Comparison of ENCODE assay signal across 19 cellular contexts in the genomic region with DNA sequence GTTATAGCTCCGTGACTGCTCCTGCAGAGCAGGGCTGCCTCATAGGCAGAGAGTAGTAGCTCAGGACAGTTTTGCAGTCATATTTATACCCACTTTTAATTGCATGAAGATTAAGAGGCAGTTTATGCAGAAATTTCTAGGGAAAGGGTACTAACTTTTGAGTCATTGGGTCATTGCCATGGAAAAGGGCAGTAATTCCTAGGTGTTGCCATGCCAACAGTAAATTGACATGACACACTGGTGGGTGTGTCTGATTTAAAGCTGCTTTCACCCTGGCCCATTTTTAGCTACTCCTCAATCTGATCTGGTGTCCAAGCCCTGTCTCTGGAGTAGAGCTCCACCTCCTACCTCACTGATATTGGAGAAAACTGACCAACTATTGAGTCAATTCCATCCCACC.
"Had no signal": no experiment of that assay in that cellular context is flagged by ENCODE, and none has a peak within 500 bp of the region (broad histone marks: within the 10 kb centered on the region; RNA-seq: fewer than 3 reads in every experiment).

No MANE protein-coding gene starts in this region.

- H3K4me1 ChIP-seq: esophagus squamous epithelium, gastrocnemius medialis, heart right ventricle, left lung, lower lobe of right lung had no signal

- H3K4me3 ChIP-seq: coronary artery, esophagus squamous epithelium, gastrocnemius medialis, heart right ventricle, left lung, lower lobe of right lung, mucosa of descending colon had no signal

- H3K27me3 ChIP-seq: esophagus squamous epithelium, gastrocnemius medialis, left lung had no signal

- H3K27ac ChIP-seq: coronary artery, epithelial cell of prostate, esophagus squamous epithelium, gastrocnemius medialis, heart right ventricle, left lung, lower lobe of right lung had no signal

- H3K36me3 ChIP-seq: esophagus squamous epithelium, gastrocnemius medialis, heart right ventricle, left lung, lower lobe of right lung had no signal

- H3K9me3 ChIP-seq: esophagus squamous epithelium, gastrocnemius medialis, heart right ventricle, left lung, lower lobe of right lung, mucosa of descending colon had no signal

- DNase-seq: effector CD8-positive, alpha-beta T cell; effector memory CD8-positive, alpha-beta T cell; endodermal cell; erythroblast; esophagus squamous epithelium; foreskin fibroblast; foreskin melanocyte; gastrocnemius medialis; glutamatergic neuron; heart right ventricle; left cardiac atrium; left lung; left ventricle myocardium superior; lower lobe of right lung; mesenchymal stem cell; mucosa of descending colon; naive B cell had no signal
